ENCODE assay signal across 22 cellular contexts in the genomic region with DNA sequence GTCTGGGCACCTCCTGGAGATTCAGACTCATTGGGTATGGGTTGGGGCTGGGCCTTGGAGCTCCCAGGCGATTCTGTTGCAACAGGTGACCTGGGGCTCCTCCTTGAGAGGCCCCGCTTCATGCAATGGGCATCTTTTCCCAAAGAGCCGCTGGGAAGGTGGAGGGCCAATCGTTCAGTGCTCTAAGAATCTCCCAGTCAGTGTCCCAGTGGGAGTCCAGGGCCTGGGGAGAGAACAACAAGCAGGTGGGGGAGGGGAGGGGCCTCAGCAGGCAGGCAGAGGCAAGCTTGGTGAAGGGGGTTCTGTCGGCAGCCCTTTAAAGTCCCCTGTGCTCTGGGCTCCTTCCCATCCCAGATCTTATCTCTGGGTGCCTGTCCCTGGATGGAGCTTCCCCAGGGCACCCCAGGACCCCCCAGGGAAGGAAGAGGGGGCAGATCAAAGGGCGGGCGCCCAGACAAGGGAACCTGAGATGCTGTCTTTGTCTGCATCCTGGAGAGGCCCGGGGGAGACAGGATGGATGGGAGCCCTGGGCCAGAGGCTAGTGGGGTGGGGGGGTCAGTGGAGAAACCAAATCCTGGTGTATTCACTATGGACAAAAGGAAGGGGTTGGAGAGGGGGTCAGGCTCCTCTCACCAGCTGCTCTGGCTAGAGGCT. TPM values are rescaled to one million over a fixed set of nuclear protein-coding genes. Genes with fewer than 3 reads are reported as not detected.
DNase-seq lines count a peak whose midpoint lies in the region; TF ChIP-seq lines count a peak whose summit lies in the region.
"Had no signal": no experiment of that assay in that cellular context is flagged by ENCODE, and none has a peak within 500 bp of the region (broad histone marks: within the 10 kb centered on the region; RNA-seq: fewer than 3 reads in every experiment).

No MANE protein-coding gene starts in this region.

- peak overlapping the region; percentile 38 for H3K18ac ChIP-seq in neuronal stem cell (ENCODE audit: low read length)

- peak overlapping the region; percentile 41 for H3K4ac ChIP-seq in neuronal stem cell (ENCODE audit: low read length)

- no peaks in the 10 kb centered on the region for H3K36me3 Mint-ChIP-seq in glutamatergic neuron (ENCODE audit: unreplicated experiment)

- H3K14ac ChIP-seq in neuronal stem cell (ENCODE audit: low read length): peak overlapping the region; percentile 25

- H3K4me2 ChIP-seq in neuronal stem cell (ENCODE audit: insufficient read depth, low read length, poor library complexity, severe bottlenecking): peak overlapping the region; percentile 4

- H2BK15ac ChIP-seq in neuronal stem cell (ENCODE audit: low read length): peak overlapping the region; percentile 98

- H3K9me3 ChIP-seq in HEK293 (ENCODE audit: control insufficient read depth, insufficient read depth, low read depth, low read length): no peaks in the 10 kb centered on the region; the same call in 1 of the 2 replicates
- no peaks in the 10 kb centered on the region for H3K9me3 ChIP-seq in neuronal stem cell (replicated peaks in 1 of 2; ENCODE audit: control insufficient read depth in 2 of 2, insufficient read depth in 1 of 2, low read depth in 1 of 2, low read length in 2 of 2)
- H3K9me3 ChIP-seq: Peyer's patch had no signal

- H3K23ac ChIP-seq in neuronal stem cell (ENCODE audit: low read depth, low read length, poor library complexity): no peak overlapping the region

- peaks cover 4% of the 10 kb centered on the region for H3K9me3 Mint-ChIP-seq in glutamatergic neuron (ENCODE audit: unreplicated experiment)
- H3K9me3 Mint-ChIP-seq: HFFc6 had no signal

- H3K27ac ChIP-seq in HEK293 (ENCODE audit: extremely low read depth, low read depth, low read length) (no peak overlapping the region), neuronal stem cell (replicated peaks; ENCODE audit: low read length) (no peak overlapping the region)
- H3K27ac ChIP-seq: C4-2B, Peyer's patch had no signal

- no CpG with 5 or more reads among the region's 8 CpGs for WGBS in neuronal stem cell (ENCODE audit: extremely low coverage in 2 of 2, insufficient read length in 2 of 2, insufficient replicate concordance in 1 of 2), 2 donors

- H4K8ac ChIP-seq in neuronal stem cell (ENCODE audit: low read depth, low read length): no peak overlapping the region

- H3K4me3 Mint-ChIP-seq in glutamatergic neuron (ENCODE audit: unreplicated experiment): no peak overlapping the region
- H3K4me3 Mint-ChIP-seq: HFFc6 had no signal

- peak overlapping the region; percentile 99 for H2BK120ac ChIP-seq in neuronal stem cell (ENCODE audit: low read depth, low read length)

- H3K4me3 ChIP-seq in HEK293 (ENCODE audit: low read depth, low read length): no peak overlapping the region
- H3K4me3 ChIP-seq in neuronal stem cell (ENCODE audit: low read length in 2 of 2): no peak overlapping the region
- H3K4me3 ChIP-seq: MG63, Peyer's patch had no signal

- H2AK5ac ChIP-seq in neuronal stem cell (ENCODE audit: low read depth, low read length): peak overlapping the region; percentile 99

- peak overlapping the region; percentile 62 for H2BK5ac ChIP-seq in neuronal stem cell (ENCODE audit: low read length)

- H3K27me3 ChIP-seq in neuronal stem cell (ENCODE audit: control insufficient read depth in 3 of 3, insufficient read depth in 3 of 3, low read depth in 1 of 3, low read length in 3 of 3): peaks cover 0 to 64% (median 0%) of the 10 kb centered on the region in 3 experiments
- H3K27me3 ChIP-seq: MG63, Peyer's patch had no signal

- TF ChIP-seq CTCF in HEK293 (tag by site-specific recombination; IDR thresholded peaks at IDR 0.05) (no peak), glutamatergic neuron (IDR thresholded peaks at IDR 0.05; ENCODE audit: partially characterized antibody, unreplicated experiment) (no peak)

- peaks cover 4% of the 10 kb centered on the region for H3K79me1 ChIP-seq in neuronal stem cell (ENCODE audit: low read depth, low read length)

- no peak overlapping the region for H4K91ac ChIP-seq in neuronal stem cell (ENCODE audit: low read depth, low read length, poor library complexity)

- peaks cover 14% of the 10 kb centered on the region for H3K4me1 Mint-ChIP-seq in glutamatergic neuron (ENCODE audit: low read depth, unreplicated experiment)

- H3K4me1 ChIP-seq in HEK293 (ENCODE audit: control insufficient read depth, insufficient read depth, low read length) (no peaks in the 10 kb centered on the region), neuronal stem cell (ENCODE audit: control insufficient read depth in 2 of 2, insufficient read depth in 1 of 2, low read depth in 1 of 2, low read length in 2 of 2) (peaks cover 0 to 31% of the 10 kb centered on the region in 2 donors)
- H3K4me1 ChIP-seq: Peyer's patch had no signal

- CTCF ChIA-PET in HEK293 (lab: Yijun Ruan, JAX): interaction anchor here (2.4 to 6.7 kb wide), 3 partner anchors 12 to 110 kb away, joined by 8 to 52 read pairs (median 35); no protein-coding TSS in a partner anchor

- POLR2A ChIA-PET in HEK293 (lab: Yijun Ruan, JAX): no interaction called here

- peak; percentile 62 for DNase-seq in ELF-1 (ENCODE audit: low read depth, low spot score)
- peak; percentile 22 for DNase-seq in glutamatergic neuron
- no peak for DNase-seq in neuronal stem cell (ENCODE audit: low spot score)
- DNase-seq in NCI-H1105 treated with DMSO at 0.1 percent for 48 hours (lab: John Stamatoyannopoulos, UW): no peak
- no peak for DNase-seq in SHP77 treated with DMSO at 0.1 percent for 48 hours (lab: John Stamatoyannopoulos, UW)
- DNase-seq in NCI-H748 (lab: John Stamatoyannopoulos, UW; ENCODE audit: unreplicated experiment): no peak
- DNase-seq: AML-193; DMS79 treated with DMSO at 0.1 percent for 48 hours; GOT3; HFFc6; Kasumi-1; MG63; NCI-H1092; NCI-H146; NCI-H2029 treated with DMSO at 0.1 percent for 48 hours; NCI-H446 treated with DMSO at 0.1 percent for 48 hours; NCI-H748 treated with DMSO at 0.1 percent for 48 hours; NK-92 treated with Interleukin-12 subunit alpha and Interleukin-12 subunit beta, amount 100 ng/mL, for 24 hours; T-helper 1 cell had no signal

- H3K36me3 ChIP-seq in HEK293 (ENCODE audit: control insufficient read depth in 2 of 2, insufficient read depth in 1 of 2, low read length in 2 of 2) (no peaks in the 10 kb centered on the region), neuronal stem cell (replicated peaks in 1 of 2; ENCODE audit: control insufficient read depth in 2 of 2, insufficient read depth in 2 of 2, low read length in 2 of 2) (peaks cover 0 to 3% of the 10 kb centered on the region in 2 donors)
- H3K36me3 ChIP-seq: MG63, Peyer's patch had no signal

- H3K9ac ChIP-seq in neuronal stem cell (ENCODE audit: low read depth, low read length, poor library complexity): no peak overlapping the region

- H3K27ac Mint-ChIP-seq in glutamatergic neuron (ENCODE audit: unreplicated experiment): no peak overlapping the region
- H3K27ac Mint-ChIP-seq: HFFc6 had no signal

- no peak overlapping the region for H2AFZ ChIP-seq in neuronal stem cell (ENCODE audit: low read length)

- peak overlapping the region; percentile 63 for H2BK12ac ChIP-seq in neuronal stem cell (ENCODE audit: low read length)

- peaks cover 5% of the 10 kb centered on the region for H3K27me3 Mint-ChIP-seq in glutamatergic neuron (ENCODE audit: unreplicated experiment)

TF ChIP-seq in HEK293, 187 proteins besides CTCF, POLR2A, EP300 and RAD21:
- TF ChIP-seq ZNF423 (tag by site-specific recombination; IDR thresholded peaks at IDR 0.05): no peak
- TF ChIP-seq SCRT2 (tag by site-specific recombination; IDR thresholded peaks at IDR 0.05): peak; percentile 76
- peak; percentile 63 for TF ChIP-seq ZIC2 (tag by site-specific recombination; IDR thresholded peaks at IDR 0.05)
TF ChIP-seq in HEK293: peak in this region for 2.

RNA-seq across cellular contexts. Expression of gene NXPH3, which starts 30.5 kb away (rescaled TPM):
- 2.0 TPM for total RNA-seq in glutamatergic neuron (ENCODE audit: unreplicated experiment)
- 2.9 TPM for polyA plus RNA-seq in neuronal stem cell (2013, experiment 1 of 2)
- polyA plus RNA-seq in neuronal stem cell (2013, experiment 2 of 2): 2.8 TPM

RNA-seq across cellular contexts. Expression of gene NGFR, which starts 50.0 kb away (rescaled TPM):
- 131 TPM for total RNA-seq in glutamatergic neuron (ENCODE audit: unreplicated experiment)
- 29.4 TPM for polyA plus RNA-seq in neuronal stem cell (2013, experiment 1 of 2)
- 29.5 TPM for polyA plus RNA-seq in neuronal stem cell (2013, experiment 2 of 2)

Comparison
In these comparisons a context has a peak if more than half of its experiments do, and no peak if none do; other contexts are left out.
1. DNase-seq: peak in ELF-1 (single experiment) and glutamatergic neuron (single experiment); none in neuronal stem cell (single experiment), NCI-H1105 treated with DMSO at 0.1 percent for 48 hours (single experiment), SHP77 treated with DMSO at 0.1 percent for 48 hours (single experiment) and NCI-H748 (single experiment).